ENCODE assay signal across 16 cellular contexts in the genomic region with DNA sequence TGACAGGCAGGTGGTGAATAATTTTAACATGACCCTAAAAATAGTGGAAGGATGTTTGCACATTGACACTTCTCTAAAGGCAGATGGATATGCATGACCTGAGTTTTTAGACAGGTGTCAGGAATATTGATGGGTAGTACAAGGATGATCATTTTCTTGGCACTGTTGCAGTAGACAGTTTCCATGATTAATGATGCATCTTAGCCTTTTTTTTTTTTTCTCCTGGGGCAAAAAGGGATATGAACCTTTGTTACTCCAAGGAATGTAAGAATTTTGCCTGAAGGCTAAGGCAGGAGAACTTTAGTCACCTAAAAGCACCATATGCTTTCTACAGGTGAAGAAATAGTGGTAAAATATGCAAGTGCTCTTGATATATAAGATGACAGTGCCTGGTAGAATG.
"Had no signal": no experiment of that assay in that cellular context is flagged by ENCODE, and none has a peak within 500 bp of the region (broad histone marks: within the 10 kb centered on the region; RNA-seq: fewer than 3 reads in every experiment).

No MANE protein-coding gene starts in this region.

- ATAC-seq: activated T-cell treated with anti-CD3 and anti-CD28 coated beads, Interleukin-2, amount 50 U/mL, for 4 hours; left colon; naive thymus-derived CD4-positive, alpha-beta T cell had no signal

- H3K36me3 ChIP-seq: brain microvascular endothelial cell, neutrophil, right atrium auricular region had no signal

- H3K4me3 ChIP-seq: lung, right atrium auricular region had no signal

- DNase-seq: activated CD4-positive, alpha-beta T cell treated with anti-CD3 and anti-CD28 coated beads for 1 hour; activated CD4-positive, alpha-beta T cell treated with anti-CD3 and anti-CD28 coated beads, Interleukin-2, amount 50 U/mL, for 48 hours; activated gamma-delta T cell; activated naive CD8-positive, alpha-beta T cell treated with anti-CD3 and anti-CD28 coated beads for 36 hours; activated T-cell treated with anti-CD3 and anti-CD28 coated beads, Interleukin-2, amount 50 U/mL, for 4 hours; brain microvascular endothelial cell; cerebellar nuclear complex; glutamatergic neuron; immature natural killer cell; left colon; naive thymus-derived CD4-positive, alpha-beta T cell; posterior cingulate gyrus; small intestine had no signal

- H3K27me3 ChIP-seq: brain microvascular endothelial cell, neutrophil, right atrium auricular region had no signal
